ENCODE assay signal across 19 cellular contexts in the genomic region with DNA sequence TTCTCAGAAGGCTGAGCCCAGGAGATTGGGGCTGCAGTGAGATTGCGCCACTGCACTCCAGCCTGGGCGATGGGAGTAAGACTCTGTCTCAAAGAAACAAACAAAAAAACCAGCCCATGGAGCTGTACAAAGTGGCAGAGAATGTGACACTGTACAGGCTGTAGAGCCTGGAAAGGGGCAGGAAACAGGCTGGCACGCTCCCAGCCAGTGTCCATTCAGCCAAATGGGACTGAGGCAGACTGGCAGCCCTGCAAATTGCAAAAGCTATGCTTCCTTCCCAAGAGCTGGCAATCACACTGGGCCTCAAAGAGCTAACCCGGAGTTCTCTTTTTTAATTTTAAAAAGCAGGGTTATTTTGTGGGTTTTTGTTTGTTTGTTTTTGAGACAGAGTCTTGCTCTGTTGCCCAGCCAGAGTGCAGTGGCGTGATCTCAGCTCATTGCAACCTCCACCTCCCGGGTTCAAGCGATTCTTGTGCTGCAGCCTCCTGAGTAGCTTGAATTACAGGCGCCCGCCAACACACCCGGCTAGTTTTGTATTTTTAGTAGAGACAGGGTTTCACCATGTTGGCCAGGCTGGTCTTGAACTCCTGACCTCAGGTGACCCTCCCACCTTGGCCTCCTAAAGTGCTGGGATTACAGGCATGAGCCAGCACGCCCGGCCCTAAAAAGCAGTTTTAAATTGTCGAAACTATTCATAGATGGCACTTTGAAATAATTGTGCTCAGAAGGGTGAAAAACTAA. TPM values are rescaled to one million over a fixed set of nuclear protein-coding genes. Genes with fewer than 3 reads are reported as not detected.
DNase-seq lines count a peak whose midpoint lies in the region; ATAC-seq and TF ChIP-seq lines count a peak whose summit lies in the region.
"Had no signal": no experiment of that assay in that cellular context is flagged by ENCODE, and none has a peak within 500 bp of the region (broad histone marks: within the 10 kb centered on the region; RNA-seq: fewer than 3 reads in every experiment).

No MANE protein-coding gene starts in this region.

- H3K36me3 Mint-ChIP-seq in naive thymus-derived CD4-positive, alpha-beta T cell, result peaks cover 9 to 42% (median 25%) of the 10 kb centered on the region in 5 donors

- no peaks in the 10 kb centered on the region for H3K4me1 Mint-ChIP-seq in naive thymus-derived CD4-positive, alpha-beta T cell

- intact Hi-C loops in Right ventricle myocardium superior (cut with DNase I), result no loop called here
- intact Hi-C loops in left ventricle myocardium inferior (cut with micrococcal nuclease), result no loop called here
- intact Hi-C loops in naive thymus-derived CD4-positive, alpha-beta T cell (cut with micrococcal nuclease), result no loop called here

- ATAC-seq in Right ventricle myocardium superior (ENCODE audit: poor library complexity), result peak; percentile 95
- ATAC-seq in naive thymus-derived CD4-positive, alpha-beta T cell, result no peak
- no peak for ATAC-seq in HG02798 (IDR thresholded peaks at IDR 0.05; ENCODE audit: poor library complexity, unreplicated experiment)
- ATAC-seq in GM18502 (IDR thresholded peaks at IDR 0.05; ENCODE audit: poor library complexity, unreplicated experiment), result no peak
- ATAC-seq: A549, HCT116 had no signal

- no peak overlapping the region for H3K27ac Mint-ChIP-seq in naive thymus-derived CD4-positive, alpha-beta T cell
- H3K27ac Mint-ChIP-seq: type B pancreatic cell had no signal

- no peak overlapping the region for H3K27ac ChIP-seq in right atrium auricular region
- peak overlapping the region; percentile 41 for H3K27ac ChIP-seq in left ventricle myocardium inferior (replicated peaks)
- H3K27ac ChIP-seq in naive thymus-derived CD4-positive, alpha-beta T cell (ENCODE audit: low read depth, low read length), result no peak overlapping the region
- H3K27ac ChIP-seq: A549, brain microvascular endothelial cell, skin epidermis had no signal

- H3K27me3 Mint-ChIP-seq in naive thymus-derived CD4-positive, alpha-beta T cell, result no peaks in the 10 kb centered on the region
- H3K27me3 Mint-ChIP-seq: type B pancreatic cell had no signal

- CTCF ChIA-PET in naive thymus-derived CD4-positive, alpha-beta T cell (lab: Charles Lee), result interaction anchor here (0.5 kb wide), 1 partner anchor 665 kb away, joined by 3 read pairs; no protein-coding TSS in a partner anchor

- H3K36me3 ChIP-seq in right atrium auricular region (peaks cover 13% of the 10 kb centered on the region), left ventricle myocardium inferior (peaks cover 36% of the 10 kb centered on the region)
- peaks cover 0 to 28% (median 17%) of the 10 kb centered on the region in 3 experiments for H3K36me3 ChIP-seq in naive thymus-derived CD4-positive, alpha-beta T cell (ENCODE audit: control insufficient read depth in 2 of 3, insufficient read depth in 3 of 3, low read length in 3 of 3)
- H3K36me3 ChIP-seq: brain microvascular endothelial cell had no signal

- peak; percentile 82 for DNase-seq in Right ventricle myocardium superior
- DNase-seq in right atrium auricular region (ENCODE audit: low spot score), result no peak
- peak; percentile 56 for DNase-seq in left ventricle myocardium inferior
- peak; percentile 68 for DNase-seq in occipital lobe (lab: John Stamatoyannopoulos, UW)
- DNase-seq in naive thymus-derived CD4-positive, alpha-beta T cell, result no peak
- DNase-seq in kidney glomerular epithelial cell (lab: John Stamatoyannopoulos, UW), result no peak
- DNase-seq: activated CD4-positive, alpha-beta T cell treated with anti-CD3 and anti-CD28 coated beads for 1 hour; activated naive CD4-positive, alpha-beta T cell; brain microvascular endothelial cell; DMS79; effector CD8-positive, alpha-beta T cell; NCI-H146 had no signal

- H3K27me3 ChIP-seq in right atrium auricular region (no peaks in the 10 kb centered on the region), left ventricle myocardium inferior (ENCODE audit: low read depth) (no peaks in the 10 kb centered on the region)
- H3K27me3 ChIP-seq in naive thymus-derived CD4-positive, alpha-beta T cell (ENCODE audit: control insufficient read depth in 2 of 2, insufficient read depth in 2 of 2, low read length in 2 of 2), result no peaks in the 10 kb centered on the region
- H3K27me3 ChIP-seq: brain microvascular endothelial cell had no signal

- H3K9me3 ChIP-seq in right atrium auricular region, result no peaks in the 10 kb centered on the region
- H3K9me3 ChIP-seq in left ventricle myocardium inferior (replicated peaks), result no peaks in the 10 kb centered on the region
- no peaks in the 10 kb centered on the region for H3K9me3 ChIP-seq in naive thymus-derived CD4-positive, alpha-beta T cell (ENCODE audit: control insufficient read depth in 2 of 3, low read length in 3 of 3)
- H3K9me3 ChIP-seq: A549 had no signal

- TF ChIP-seq CTCF in right atrium auricular region (IDR thresholded peaks at IDR 0.05), result no peak
- no peak for TF ChIP-seq CTCF in left ventricle myocardium inferior (IDR thresholded peaks at IDR 0.05; ENCODE audit: borderline replicate concordance)

- H3K4me3 ChIP-seq in right atrium auricular region, result no peak overlapping the region
- no peak overlapping the region for H3K4me3 ChIP-seq in left ventricle myocardium inferior
- H3K4me3 ChIP-seq in naive thymus-derived CD4-positive, alpha-beta T cell (ENCODE audit: low read length), result no peak overlapping the region
- H3K4me3 ChIP-seq: A549, skin epidermis had no signal

- H3K9me3 Mint-ChIP-seq in naive thymus-derived CD4-positive, alpha-beta T cell, result no peaks in the 10 kb centered on the region
- H3K9me3 Mint-ChIP-seq: CD14-positive monocyte, type B pancreatic cell had no signal

- POLR2A ChIA-PET in naive thymus-derived CD4-positive, alpha-beta T cell (lab: Charles Lee), result interaction anchor here (0.8 kb wide), 1 partner anchor 10 kb away, joined by 4 read pairs; no protein-coding TSS in a partner anchor

- H3K4me1 ChIP-seq in right atrium auricular region, result no peaks in the 10 kb centered on the region
- peaks cover 19% of the 10 kb centered on the region for H3K4me1 ChIP-seq in left ventricle myocardium inferior
- no peaks in the 10 kb centered on the region for H3K4me1 ChIP-seq in naive thymus-derived CD4-positive, alpha-beta T cell (ENCODE audit: control insufficient read depth in 2 of 2, insufficient read depth in 2 of 2, low read length in 2 of 2)

- H3K4me3 Mint-ChIP-seq in naive thymus-derived CD4-positive, alpha-beta T cell, result no peak overlapping the region
- H3K4me3 Mint-ChIP-seq: CD14-positive monocyte, type B pancreatic cell had no signal

RNA-seq across cellular contexts. Expression of a gene that starts 42.8 kb away (rescaled TPM):
- total RNA-seq in Right ventricle myocardium superior (41.2 TPM), right atrium auricular region (10 to 100 TPM; 11.4 to 23.5 TPM), left ventricle myocardium inferior (47.6 TPM), occipital lobe (54.0 TPM)
- total RNA-seq in naive thymus-derived CD4-positive, alpha-beta T cell, result 10 to 100 TPM; 12.3 to 22.1 (median 16.4) TPM
- 10 to 100 TPM; 14.0 to 15.4 TPM for polyA plus RNA-seq in naive thymus-derived CD4-positive, alpha-beta T cell

RNA-seq across cellular contexts. Expression of a gene that starts 48.5 kb away (rescaled TPM):
- 14.7 TPM for total RNA-seq in Right ventricle myocardium superior
- total RNA-seq in right atrium auricular region, result 10 to 100 TPM; 10.1 to 13.7 TPM
- total RNA-seq in left ventricle myocardium inferior, result 16.3 TPM
- total RNA-seq in occipital lobe, result 15.6 TPM
- 10 to 100 TPM; 15.0 to 25.0 (median 16.5) TPM for total RNA-seq in naive thymus-derived CD4-positive, alpha-beta T cell
- 10 to 100 TPM in 1 of 2 donors, 1 to 10 TPM in 1; 5.2 to 10.8 TPM for polyA plus RNA-seq in naive thymus-derived CD4-positive, alpha-beta T cell

Comparison
In these comparisons a context has a peak if more than half of its experiments do, and no peak if none do; other contexts are left out.
1. DNase-seq: peak in Right ventricle myocardium superior (single experiment), left ventricle myocardium inferior (single experiment) and occipital lobe (single experiment); none in right atrium auricular region (single experiment), naive thymus-derived CD4-positive, alpha-beta T cell (0 of 9) and kidney glomerular epithelial cell (single experiment).